ENCODE assay signal across 8 cellular contexts in genomic region chr19:39032164-39032918, GRCh38. TPM values are rescaled to one million over a fixed set of nuclear protein-coding genes. Genes with fewer than 3 reads are reported as not detected.
DNase-seq lines count a peak whose midpoint lies in the region; ATAC-seq and TF ChIP-seq lines count a peak whose summit lies in the region.

Gene FBXO27 (minus strand): TSS chr19:39032549. CDS start chr19:39032227, 322 bp downstream.

- DNase-seq in NCI-H1417 (lab: John Stamatoyannopoulos, UW) (peak in 2 of 3 experiments; percentile 80 to 88), heart left ventricle (peak; percentile 27 to 61 (median 48)), osteoblast (ENCODE audit: insufficient read length, low spot score, missing footprints) (peak; percentile 86), NCI-H1048 (lab: John Stamatoyannopoulos, UW) (no peak), AG08395 (ENCODE audit: low spot score) (no peak)
- DNase-seq in stimulated activated CD8-positive, alpha-beta memory T cell treated with anti-CD3 and anti-CD28 coated beads, Interleukin-4, amount 100 ng/mL, for 48 hours, result no peak

- peak within 1 kb of the TSS; percentile 76 for H2AFZ ChIP-seq in osteoblast (ENCODE audit: low read length)

- TF ChIP-seq CTCF in heart left ventricle (IDR thresholded peaks at IDR 0.05) (no peak), osteoblast (IDR thresholded peaks at IDR 0.05; ENCODE audit: extremely low read depth, low read depth, low read length) (no peak)

- H3K36me3 Mint-ChIP-seq in activated naive CD8-positive, alpha-beta T cell, result no peaks in the 10 kb centered on the region

- no peaks in the 10 kb centered on the region for H4K20me1 ChIP-seq in osteoblast (ENCODE audit: insufficient read depth, low read length)

- H3K9me3 Mint-ChIP-seq in activated naive CD8-positive, alpha-beta T cell (ENCODE audit: low read depth), result no peaks in the 10 kb centered on the region

- H3K27ac ChIP-seq in heart left ventricle (peak within 1 kb of the TSS in 11 of 12 donors; percentile 27 to 84 (median 70)), osteoblast (ENCODE audit: low read depth, low read length) (no peak within 1 kb of the TSS)

- intact Hi-C loops in heart left ventricle (cut with DNase I), result no loop called here

- 5 to 6% (median 6%) methylated on average over 35 to 57 of the region's 57 CpGs for WGBS in heart left ventricle, 4 donors

- H3K27ac Mint-ChIP-seq in activated naive CD8-positive, alpha-beta T cell, result no peak within 1 kb of the TSS

- peak within 1 kb of the TSS; percentile 66 for H3K4me3 Mint-ChIP-seq in activated naive CD8-positive, alpha-beta T cell

- H3K9me3 ChIP-seq in ES-I3 (ENCODE audit: control insufficient read depth, insufficient read depth, low read length) (peaks cover 2% of the 10 kb centered on the region; the same call in 1 of the 2 replicates), heart left ventricle (no peaks in the 10 kb centered on the region), osteoblast (ENCODE audit: low read depth, low read length) (no peaks in the 10 kb centered on the region)

- H3K4me1 Mint-ChIP-seq in activated naive CD8-positive, alpha-beta T cell (ENCODE audit: low read depth), result peaks cover 10% of the 10 kb centered on the region

- H3K4me1 ChIP-seq in ES-I3 (ENCODE audit: insufficient read depth, low read length) (no peaks in the 10 kb centered on the region), heart left ventricle (peaks cover 0 to 22% (median 2%) of the 10 kb centered on the region in 12 donors), osteoblast (ENCODE audit: insufficient read depth, low read length) (peaks cover 5% of the 10 kb centered on the region)

- H3K9ac ChIP-seq in ES-I3 (ENCODE audit: low read depth, low read length), result peak within 1 kb of the TSS; percentile 51

- peak within 1 kb of the TSS; percentile 91 for H3K4me2 ChIP-seq in osteoblast (ENCODE audit: insufficient read depth, low read length)

- ATAC-seq in heart left ventricle, result peak in 3 of 4 donors; percentile 47 to 74 (median 62)

- H3K79me2 ChIP-seq in osteoblast (ENCODE audit: insufficient read depth, low read length), result no peaks in the 10 kb centered on the region

- peak in 1 of 2 donors; percentile 7 for TF ChIP-seq POLR2A in heart left ventricle (IDR thresholded peaks at IDR 0.05)

- peaks cover 0 to 34% (median 0%) of the 10 kb centered on the region in 9 donors for H3K27me3 ChIP-seq in heart left ventricle
- H3K27me3 ChIP-seq in osteoblast (ENCODE audit: insufficient read depth, low read length), result no peaks in the 10 kb centered on the region

- H3K27me3 Mint-ChIP-seq in activated naive CD8-positive, alpha-beta T cell, result peaks cover 3% of the 10 kb centered on the region

- H3K4me3 ChIP-seq in heart left ventricle, result peak within 1 kb of the TSS; percentile 49 to 92 (median 68)
- H3K4me3 ChIP-seq in osteoblast (ENCODE audit: insufficient read depth, low read length), result peak within 1 kb of the TSS; percentile 78

- H3K36me3 ChIP-seq in ES-I3 (ENCODE audit: insufficient read depth, low read length) (peaks cover 4% of the 10 kb centered on the region; the same call in 1 of the 2 replicates), heart left ventricle (peaks cover 0 to 9% (median 0%) of the 10 kb centered on the region in 9 donors), osteoblast (ENCODE audit: insufficient read depth, low read length) (no peaks in the 10 kb centered on the region)

RNA-seq across cellular contexts. Expression of gene FBXO27, which starts in this region (rescaled TPM):
- total RNA-seq in heart left ventricle (10 to 100 TPM in 7 of 9 donors, 1 to 10 TPM in 2; 4.2 to 38.3 (median 23.2) TPM), osteoblast (4.7 and 5.0 TPM in 2 replicates)
- polyA plus RNA-seq in heart left ventricle, result 1 to 10 TPM; 4.0 to 8.6 TPM

Comparison
In these comparisons a context has a peak if more than half of its experiments do, and no peak if none do; other contexts are left out.
1. DNase-seq: peak in NCI-H1417 (2 of 3), heart left ventricle (5 of 5) and osteoblast (single experiment); none in NCI-H1048 (single experiment), stimulated activated CD8-positive, alpha-beta memory T cell treated with anti-CD3 and anti-CD28 coated beads, Interleukin-4, amount 100 ng/mL, for 48 hours (single experiment) and AG08395 (single experiment).